8 cellular contexts compared by ENCODE assay signal in the genomic region with DNA sequence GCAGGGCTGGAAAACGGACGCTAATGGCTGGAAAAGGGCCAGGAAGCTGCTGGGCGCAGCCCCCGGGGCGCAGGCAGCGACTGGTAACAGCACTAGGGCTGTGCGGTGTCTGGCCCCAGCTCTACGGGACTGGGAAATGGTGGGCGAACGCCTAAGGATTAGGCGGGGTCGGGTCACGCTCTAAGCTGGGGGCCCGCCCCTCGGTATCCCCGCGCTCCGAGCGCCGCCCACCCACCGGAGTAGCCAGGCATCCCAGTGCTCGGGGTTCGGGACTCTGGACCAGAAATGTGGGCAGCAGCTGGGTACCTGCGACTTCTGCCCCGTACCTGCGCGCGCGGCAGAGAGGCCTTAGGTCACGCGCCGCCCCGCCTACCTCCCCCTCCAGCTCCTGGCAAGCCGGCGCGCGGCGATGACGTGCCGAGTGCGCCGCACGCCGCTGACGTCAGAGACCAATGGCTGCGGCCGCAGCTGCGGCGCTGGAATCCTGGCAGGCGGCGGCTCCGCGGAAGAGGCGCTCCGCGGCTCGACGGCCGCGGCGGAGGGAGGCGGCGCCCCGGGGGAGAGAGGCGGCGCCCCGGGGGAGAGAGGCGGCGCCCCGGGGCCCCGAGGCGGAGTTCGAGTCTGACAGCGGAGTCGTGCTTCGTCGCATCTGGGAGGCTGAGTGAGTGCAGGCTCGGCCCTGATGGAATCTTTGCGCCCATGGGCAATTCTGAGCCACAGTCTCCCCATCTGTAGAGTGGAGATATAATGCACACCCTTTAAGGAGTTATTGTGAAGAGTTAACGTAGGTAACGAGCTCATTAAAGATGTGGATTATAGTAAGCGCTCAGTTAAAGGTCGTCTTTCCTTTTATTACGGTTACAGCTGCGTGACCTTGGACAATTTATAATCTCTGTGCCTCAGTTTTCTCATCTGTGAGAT. TPM values are rescaled to one million over a fixed set of nuclear protein-coding genes. Genes with fewer than 3 reads are reported as not detected.
DNase-seq lines count a peak whose midpoint lies in the region; ATAC-seq and TF ChIP-seq lines count a peak whose summit lies in the region.

HPS4 (minus strand) TSS at position 345 of the 921 bp plus-strand sequence. CDS start 2,021 bp downstream, outside the sequence.
A gene with protein sequence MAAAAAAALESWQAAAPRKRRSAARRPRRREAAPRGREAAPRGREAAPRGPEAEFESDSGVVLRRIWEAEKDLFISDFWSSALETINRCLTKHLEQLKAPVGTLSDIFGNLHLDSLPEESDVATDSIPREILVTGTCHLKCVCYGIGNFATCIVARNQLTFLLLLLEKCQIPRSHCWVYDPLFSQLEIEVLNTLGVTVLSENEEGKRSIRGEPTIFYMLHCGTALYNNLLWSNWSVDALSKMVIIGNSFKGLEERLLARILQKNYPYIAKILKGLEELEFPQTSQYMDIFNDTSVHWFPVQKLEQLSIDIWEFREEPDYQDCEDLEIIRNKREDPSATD (plus strand): TSS at position 439 of the 921 bp plus-strand sequence. CDS start 14 bp downstream, at position 453.

- no peaks in the 10 kb centered on the region for H3K9me3 Mint-ChIP-seq in chondrocyte (ENCODE audit: low read depth)

- H3K27me3 Mint-ChIP-seq in chondrocyte (ENCODE audit: low read depth) = no peaks in the 10 kb centered on the region

- peak; percentile 98 for DNase-seq in AG08396 (ENCODE audit: low spot score)
- peak; percentile 75 for DNase-seq in NCI-H446 treated with DMSO at 0.1 percent for 48 hours (lab: John Stamatoyannopoulos, UW)
- peak; percentile 91 for DNase-seq in activated CD4-positive, alpha-beta T cell treated with anti-CD3 and anti-CD28 coated beads for 1 hour
- peak; percentile 97 for DNase-seq in chondrocyte (ENCODE audit: low spot score)
- DNase-seq in kidney glomerular epithelial cell (lab: John Stamatoyannopoulos, UW) = peak; percentile 83
- peak; percentile 83 to 86 for DNase-seq in stimulated activated CD4-positive, alpha-beta T cell treated with anti-CD3 and anti-CD28 coated beads, Interleukin-1b, Interleukin-23, amount 100 ng/mL, for 1 hour (ENCODE audit: low read depth in 2 of 2)

- no peak for TF ChIP-seq CTCF in chondrocyte (IDR thresholded peaks at IDR 0.05)

- ATAC-seq in GM19023 (IDR thresholded peaks at IDR 0.05; ENCODE audit: unreplicated experiment) (peak; percentile 79), HG03280 (IDR thresholded peaks at IDR 0.05; ENCODE audit: unreplicated experiment) (peak; percentile 76)

- peaks cover 68% of the 10 kb centered on the region for H3K4me1 Mint-ChIP-seq in chondrocyte (ENCODE audit: low read depth)

- H3K27ac Mint-ChIP-seq in chondrocyte (ENCODE audit: unreplicated experiment) = peak within 1 kb of the TSS; percentile 98

- H3K36me3 Mint-ChIP-seq in chondrocyte (ENCODE audit: low read depth) = peaks cover 3% of the 10 kb centered on the region

- peak within 1 kb of the TSS; percentile 92 for H3K4me3 Mint-ChIP-seq in chondrocyte (ENCODE audit: unreplicated experiment)

RNA-seq across cellular contexts. Expression of gene HPS4, which starts in this region (rescaled TPM):
- 26.9 to 29.7 TPM (median 28.2 TPM) in 3 replicates for total RNA-seq in chondrocyte

RNA-seq across cellular contexts. Expression of the second gene that starts in this region (rescaled TPM):
- total RNA-seq in chondrocyte = 21.4 to 27.5 TPM (median 23.2 TPM) in 3 replicates

Comparison
In these comparisons a context has a peak if more than half of its experiments do, and no peak if none do; other contexts are left out.
1. Peak in every context shown above with its lines: DNase-seq and ATAC-seq.